ENCODE assay signal across 22 cellular contexts in the genomic region with DNA sequence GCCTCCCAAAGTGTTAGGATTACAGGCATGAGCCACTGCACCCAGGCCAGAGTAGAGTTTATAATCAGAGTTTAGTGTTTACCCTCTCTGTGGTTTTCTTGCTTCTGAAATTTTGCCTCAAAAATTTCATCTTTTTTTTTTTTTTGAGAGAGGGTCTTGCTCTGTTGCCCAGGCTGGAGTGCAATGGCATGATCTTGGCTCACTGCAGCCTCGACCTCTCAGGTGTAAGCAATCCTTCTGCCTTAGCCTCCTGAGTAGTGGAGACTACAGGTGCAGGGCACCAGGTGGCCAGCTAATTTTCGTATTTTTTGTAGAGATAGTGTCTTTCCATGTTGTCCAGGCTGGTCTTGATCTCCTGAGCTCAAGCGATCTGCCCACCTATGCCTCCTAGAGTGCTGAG. TPM values are rescaled to one million over a fixed set of nuclear protein-coding genes. Genes with fewer than 3 reads are reported as not detected.
DNase-seq lines count a peak whose midpoint lies in the region; ATAC-seq and TF ChIP-seq lines count a peak whose summit lies in the region.
"Had no signal": no experiment of that assay in that cellular context is flagged by ENCODE, and none has a peak within 500 bp of the region (broad histone marks: within the 10 kb centered on the region; RNA-seq: fewer than 3 reads in every experiment).

No MANE protein-coding gene starts in this region.

- H3K36me3 Mint-ChIP-seq in WTC11 = peaks cover 68% of the 10 kb centered on the region
- peaks cover 12% of the 10 kb centered on the region for H3K36me3 Mint-ChIP-seq in osteocyte (ENCODE audit: unreplicated experiment)
- H3K36me3 Mint-ChIP-seq: CD4-positive, alpha-beta memory T cell; CD4-positive, CD25-positive, alpha-beta regulatory T cell; CD8-positive, alpha-beta memory T cell had no signal

- H3K36me3 ChIP-seq in HEK293 (ENCODE audit: control insufficient read depth in 2 of 2, insufficient read depth in 1 of 2, low read length in 2 of 2) = peaks cover 63 to 85% of the 10 kb centered on the region in 2 experiments

- H3K4me3 Mint-ChIP-seq in WTC11 = no peak overlapping the region
- H3K4me3 Mint-ChIP-seq in osteocyte (ENCODE audit: unreplicated experiment) = no peak overlapping the region
- H3K4me3 Mint-ChIP-seq: CD14-positive monocyte; CD4-positive, alpha-beta memory T cell; CD8-positive, alpha-beta memory T cell had no signal

- H3K27ac ChIP-seq in HEK293 (ENCODE audit: extremely low read depth, low read depth, low read length) = no peak overlapping the region
- H3K27ac ChIP-seq: 22Rv1, A549, BLaER1 had no signal

- CTCF ChIA-PET in HEK293 (lab: Yijun Ruan, JAX) (no interaction called here), WTC11 (lab: Charles Lee) (interaction anchor here (1.1 kb wide), 1 partner anchor 43 kb away, joined by 3 read pairs; no protein-coding TSS in a partner anchor)

- H3K9me3 Mint-ChIP-seq in WTC11 (no peaks in the 10 kb centered on the region), osteocyte (ENCODE audit: unreplicated experiment) (peaks cover 7% of the 10 kb centered on the region)
- H3K9me3 Mint-ChIP-seq: CD14-positive monocyte; CD4-positive, alpha-beta memory T cell; CD8-positive, alpha-beta memory T cell had no signal

- H3K4me1 Mint-ChIP-seq in WTC11 = peaks cover 2% of the 10 kb centered on the region
- peaks cover 37% of the 10 kb centered on the region for H3K4me1 Mint-ChIP-seq in osteocyte (ENCODE audit: unreplicated experiment)
- H3K4me1 Mint-ChIP-seq: CD14-positive monocyte had no signal

- H3K27me3 Mint-ChIP-seq in WTC11 (ENCODE audit: low read depth) (no peaks in the 10 kb centered on the region), osteocyte (ENCODE audit: unreplicated experiment) (no peaks in the 10 kb centered on the region)
- H3K27me3 Mint-ChIP-seq: CD4-positive, alpha-beta memory T cell; CD4-positive, CD25-positive, alpha-beta regulatory T cell; CD8-positive, alpha-beta memory T cell had no signal

- H3K27ac Mint-ChIP-seq in WTC11 = no peak overlapping the region
- peak overlapping the region; percentile 18 for H3K27ac Mint-ChIP-seq in osteocyte (ENCODE audit: unreplicated experiment)

- DNase-seq in WTC11 (ENCODE audit: low spot score) (no peak), osteocyte (ENCODE audit: extremely low spot score, unreplicated experiment) (no peak), AML-193 (lab: John Stamatoyannopoulos, UW) (no peak), SIG-M5 treated with dmso at 0.1 percent for 504 hours (lab: John Stamatoyannopoulos, UW; ENCODE audit: unreplicated experiment) (no peak), DMS79 (lab: John Stamatoyannopoulos, UW) (no peak)
- DNase-seq: BE2C; C1 segment of cervical spinal cord; CD4-positive, alpha-beta memory T cell; CD4-positive, CD25-positive, alpha-beta regulatory T cell; CD8-positive, alpha-beta memory T cell; COR-L47; DMS 273 treated with DMSO at 0.1 percent for 48 hours; DMS153; DMS53; DMS79 treated with DMSO at 0.1 percent for 48 hours; GDM1 had no signal

- POLR2A ChIA-PET in HEK293 (lab: Yijun Ruan, JAX) = no interaction called here
- POLR2A ChIA-PET in WTC11 (lab: Charles Lee) = no interaction called here

- no peak overlapping the region for H3K4me3 ChIP-seq in HEK293 (ENCODE audit: low read depth, low read length)
- H3K4me3 ChIP-seq: A549, BLaER1, GM12878 had no signal

- H3K9me3 ChIP-seq in HEK293 (ENCODE audit: control insufficient read depth, insufficient read depth, low read depth, low read length) = no peaks in the 10 kb centered on the region
- H3K9me3 ChIP-seq: A549, BE2C, BLaER1 had no signal

- no peak for TF ChIP-seq CTCF in HEK293 (tag by site-specific recombination; IDR thresholded peaks at IDR 0.05)
- no peak for TF ChIP-seq CTCF in WTC11 (IDR thresholded peaks at IDR 0.05)
- TF ChIP-seq CTCF in osteocyte (IDR thresholded peaks at IDR 0.05) = no peak

- no peak for ATAC-seq in WTC11
- ATAC-seq: A549, GM12878 had no signal

- no peaks in the 10 kb centered on the region for H3K4me1 ChIP-seq in HEK293 (ENCODE audit: control insufficient read depth, insufficient read depth, low read length)
- H3K4me1 ChIP-seq: A549, BE2C, BLaER1 had no signal

TF ChIP-seq in HEK293, 187 proteins besides CTCF, POLR2A, EP300 and RAD21 (continues in another document):
- TF ChIP-seq SETDB1 (IDR thresholded peaks at IDR 0.05; ENCODE audit: insufficient read length, low read length) (no peak), ZNF707 (tag by site-specific recombination; IDR thresholded peaks at IDR 0.05) (no peak), ZNF146 (tag by site-specific recombination; IDR thresholded peaks at IDR 0.05) (no peak), ZBTB48 (tag by site-specific recombination; IDR thresholded peaks at IDR 0.05) (no peak)
- TF ChIP-seq, protein P1, sequence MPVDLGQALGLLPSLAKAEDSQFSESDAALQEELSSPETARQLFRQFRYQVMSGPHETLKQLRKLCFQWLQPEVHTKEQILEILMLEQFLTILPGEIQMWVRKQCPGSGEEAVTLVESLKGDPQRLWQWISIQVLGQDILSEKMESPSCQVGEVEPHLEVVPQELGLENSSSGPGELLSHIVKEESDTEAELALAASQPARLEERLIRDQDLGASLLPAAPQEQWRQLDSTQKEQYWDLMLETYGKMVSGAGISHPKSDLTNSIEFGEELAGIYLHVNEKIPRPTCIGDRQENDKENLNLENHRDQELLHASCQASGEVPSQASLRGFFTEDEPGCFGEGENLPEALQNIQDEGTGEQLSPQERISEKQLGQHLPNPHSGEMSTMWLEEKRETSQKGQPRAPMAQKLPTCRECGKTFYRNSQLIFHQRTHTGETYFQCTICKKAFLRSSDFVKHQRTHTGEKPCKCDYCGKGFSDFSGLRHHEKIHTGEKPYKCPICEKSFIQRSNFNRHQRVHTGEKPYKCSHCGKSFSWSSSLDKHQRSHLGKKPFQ (tag by site-specific recombination; IDR thresholded peaks at IDR 0.05) = no peak
- TF ChIP-seq, protein P2, sequence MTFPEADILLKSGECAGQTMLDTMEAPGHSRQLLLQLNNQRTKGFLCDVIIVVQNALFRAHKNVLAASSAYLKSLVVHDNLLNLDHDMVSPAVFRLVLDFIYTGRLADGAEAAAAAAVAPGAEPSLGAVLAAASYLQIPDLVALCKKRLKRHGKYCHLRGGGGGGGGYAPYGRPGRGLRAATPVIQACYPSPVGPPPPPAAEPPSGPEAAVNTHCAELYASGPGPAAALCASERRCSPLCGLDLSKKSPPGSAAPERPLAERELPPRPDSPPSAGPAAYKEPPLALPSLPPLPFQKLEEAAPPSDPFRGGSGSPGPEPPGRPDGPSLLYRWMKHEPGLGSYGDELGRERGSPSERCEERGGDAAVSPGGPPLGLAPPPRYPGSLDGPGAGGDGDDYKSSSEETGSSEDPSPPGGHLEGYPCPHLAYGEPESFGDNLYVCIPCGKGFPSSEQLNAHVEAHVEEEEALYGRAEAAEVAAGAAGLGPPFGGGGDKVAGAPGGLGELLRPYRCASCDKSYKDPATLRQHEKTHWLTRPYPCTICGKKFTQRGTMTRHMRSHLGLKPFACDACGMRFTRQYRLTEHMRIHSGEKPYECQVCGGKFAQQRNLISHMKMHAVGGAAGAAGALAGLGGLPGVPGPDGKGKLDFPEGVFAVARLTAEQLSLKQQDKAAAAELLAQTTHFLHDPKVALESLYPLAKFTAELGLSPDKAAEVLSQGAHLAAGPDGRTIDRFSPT (tag by site-specific recombination; IDR thresholded peaks at IDR 0.05) = no peak

TF ChIP-seq in WTC11, 78 proteins besides CTCF, POLR2A, EP300 and RAD21:
- TF ChIP-seq ZNF121 (CRISPR knock-in tag; IDR thresholded peaks at IDR 0.05) = 0 out of 2 replicates have a peak, but pooled peaks have one; percentile 50
- TF ChIP-seq, protein P3, sequence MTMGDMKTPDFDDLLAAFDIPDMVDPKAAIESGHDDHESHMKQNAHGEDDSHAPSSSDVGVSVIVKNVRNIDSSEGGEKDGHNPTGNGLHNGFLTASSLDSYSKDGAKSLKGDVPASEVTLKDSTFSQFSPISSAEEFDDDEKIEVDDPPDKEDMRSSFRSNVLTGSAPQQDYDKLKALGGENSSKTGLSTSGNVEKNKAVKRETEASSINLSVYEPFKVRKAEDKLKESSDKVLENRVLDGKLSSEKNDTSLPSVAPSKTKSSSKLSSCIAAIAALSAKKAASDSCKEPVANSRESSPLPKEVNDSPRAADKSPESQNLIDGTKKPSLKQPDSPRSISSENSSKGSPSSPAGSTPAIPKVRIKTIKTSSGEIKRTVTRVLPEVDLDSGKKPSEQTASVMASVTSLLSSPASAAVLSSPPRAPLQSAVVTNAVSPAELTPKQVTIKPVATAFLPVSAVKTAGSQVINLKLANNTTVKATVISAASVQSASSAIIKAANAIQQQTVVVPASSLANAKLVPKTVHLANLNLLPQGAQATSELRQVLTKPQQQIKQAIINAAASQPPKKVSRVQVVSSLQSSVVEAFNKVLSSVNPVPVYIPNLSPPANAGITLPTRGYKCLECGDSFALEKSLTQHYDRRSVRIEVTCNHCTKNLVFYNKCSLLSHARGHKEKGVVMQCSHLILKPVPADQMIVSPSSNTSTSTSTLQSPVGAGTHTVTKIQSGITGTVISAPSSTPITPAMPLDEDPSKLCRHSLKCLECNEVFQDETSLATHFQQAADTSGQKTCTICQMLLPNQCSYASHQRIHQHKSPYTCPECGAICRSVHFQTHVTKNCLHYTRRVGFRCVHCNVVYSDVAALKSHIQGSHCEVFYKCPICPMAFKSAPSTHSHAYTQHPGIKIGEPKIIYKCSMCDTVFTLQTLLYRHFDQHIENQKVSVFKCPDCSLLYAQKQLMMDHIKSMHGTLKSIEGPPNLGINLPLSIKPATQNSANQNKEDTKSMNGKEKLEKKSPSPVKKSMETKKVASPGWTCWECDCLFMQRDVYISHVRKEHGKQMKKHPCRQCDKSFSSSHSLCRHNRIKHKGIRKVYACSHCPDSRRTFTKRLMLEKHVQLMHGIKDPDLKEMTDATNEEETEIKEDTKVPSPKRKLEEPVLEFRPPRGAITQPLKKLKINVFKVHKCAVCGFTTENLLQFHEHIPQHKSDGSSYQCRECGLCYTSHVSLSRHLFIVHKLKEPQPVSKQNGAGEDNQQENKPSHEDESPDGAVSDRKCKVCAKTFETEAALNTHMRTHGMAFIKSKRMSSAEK (CRISPR knock-in tag; IDR thresholded peaks at IDR 0.05; ENCODE audit: borderline replicate concordance) = no peak
- no peak for TF ChIP-seq ZNF416 (CRISPR knock-in tag; IDR thresholded peaks at IDR 0.05)
TF ChIP-seq in WTC11: peak in this region for 1.

RNA-seq across cellular contexts. Expression of a gene that starts 28.7 kb away (rescaled TPM):
- 113 to 123 TPM (median 115 TPM) in 3 replicates for total RNA-seq in WTC11 (2021)
- 22.6 and 25.5 TPM in 2 replicates for total RNA-seq in osteocyte

RNA-seq across cellular contexts. Expression of a gene that starts 45.1 kb away (rescaled TPM):
- total RNA-seq in WTC11 (2021) (52.9 to 62.0 TPM (median 53.9 TPM) in 3 replicates), osteocyte (67.0 and 69.4 TPM in 2 replicates)

RNA-seq across cellular contexts. Expression of a gene that starts 51.4 kb away (rescaled TPM):
- total RNA-seq in WTC11 (2021) (0.11 to 0.28 TPM in 2 of 3 replicates, not detected in the other), osteocyte (0.10 and 0.27 TPM in 2 replicates)
- total RNA-seq: CD4-positive, alpha-beta memory T cell; CD4-positive, CD25-positive, alpha-beta regulatory T cell had no signal
